ENCODE assay signal across 9 cellular contexts in genomic region chr11:8777907-8778767, GRCh38.
DNase-seq lines count a peak whose midpoint lies in the region; ATAC-seq and TF ChIP-seq lines count a peak whose summit lies in the region.
"Had no signal": no experiment of that assay in that cellular context is flagged by ENCODE, and none has a peak within 500 bp of the region (broad histone marks: within the 10 kb centered on the region; RNA-seq: fewer than 3 reads in every experiment).

No MANE protein-coding gene starts in this region.

- no peaks in the 10 kb centered on the region for H3K36me3 ChIP-seq in ascending aorta
- peaks cover 0 to 5% (median 0%) of the 10 kb centered on the region in 4 donors for H3K36me3 ChIP-seq in stomach

- peaks cover 9% of the 10 kb centered on the region for H3K4me1 Mint-ChIP-seq in Calu3 (ENCODE audit: low read depth, unreplicated experiment)

- no peaks in the 10 kb centered on the region for H3K27me3 ChIP-seq in ascending aorta
- no peaks in the 10 kb centered on the region for H3K27me3 ChIP-seq in stomach

- H3K9me3 Mint-ChIP-seq in Calu3 (ENCODE audit: low read depth, unreplicated experiment) = no peaks in the 10 kb centered on the region

- TF ChIP-seq EP300 in stomach (IDR thresholded peaks at IDR 0.05) = peak; percentile 29

- H3K9me3 ChIP-seq in ascending aorta = no peaks in the 10 kb centered on the region
- H3K9me3 ChIP-seq in stomach = no peaks in the 10 kb centered on the region

- no peak for TF ChIP-seq POLR2A in stomach (IDR thresholded peaks at IDR 0.05)

- H3K27ac Mint-ChIP-seq in Calu3 (ENCODE audit: unreplicated experiment) = no peak overlapping the region

- H3K27ac ChIP-seq in ascending aorta (peak overlapping the region; percentile 59 to 77), stomach (peak overlapping the region; percentile 46 to 86 (median 81))

- H3K36me3 Mint-ChIP-seq in Calu3 (ENCODE audit: insufficient read depth, unreplicated experiment) = no peaks in the 10 kb centered on the region

- no peak overlapping the region for H3K4me3 Mint-ChIP-seq in Calu3 (ENCODE audit: low read depth, unreplicated experiment)

- H3K4me1 ChIP-seq in ascending aorta (peaks cover 11 to 52% of the 10 kb centered on the region in 2 donors), stomach (peaks cover 42 to 98% (median 77%) of the 10 kb centered on the region in 4 donors)

- WGBS in stomach, 5 donors = 40 to 58% (median 48%) methylated on average over 8 of the region's 8 CpGs

- TF ChIP-seq CTCF in ascending aorta (IDR thresholded peaks at IDR 0.05) = no peak
- TF ChIP-seq CTCF in stomach (IDR thresholded peaks at IDR 0.05) = no peak
- TF ChIP-seq CTCF in Calu3 (IDR thresholded peaks at IDR 0.05; ENCODE audit: unreplicated experiment) = no peak

- intact Hi-C loops in ascending aorta (cut with DNase I) = loop anchor here (5.0 kb wide), 1 partner anchor 34 kb away; a partner anchor contains a TSS
- intact Hi-C loops in stomach (cut with DNase I; ENCODE audit: low total_unique reads) = no loop called here
- intact Hi-C loops in Calu3 (cut with micrococcal nuclease; ENCODE audit: unreplicated experiment) = no loop called here

- DNase-seq in ascending aorta (ENCODE audit: low spot score in 2 of 2) (peak in 1 of 2 donors; percentile 85), iris pigment epithelial cell (ENCODE audit: low read depth) (peak; percentile 21), stomach (no peak), amniotic stem cell (lab: John Stamatoyannopoulos, UW) (no peak), Calu3 (no peak)
- no peak for DNase-seq in activated naive CD4-positive, alpha-beta T cell treated with Interleukin-2 at 50 U/mL for 16 hours
- DNase-seq: GF-D8 had no signal

- CTCF ChIA-PET in Calu3 (lab: Charles Lee) = interaction anchor here (0.5 kb wide), 1 partner anchor 599 kb away, joined by 5 read pairs; no protein-coding TSS in a partner anchor

- no TSS peak for BruUV-seq in Calu3 (replicated peaks; lab: Mats Ljungman, UMichigan)

- H3K4me3 ChIP-seq in ascending aorta = no peak overlapping the region
- no peak overlapping the region for H3K4me3 ChIP-seq in stomach

- no peaks in the 10 kb centered on the region for H3K27me3 Mint-ChIP-seq in Calu3 (ENCODE audit: unreplicated experiment)

- ATAC-seq in GM21360 (IDR thresholded peaks at IDR 0.05; ENCODE audit: unreplicated experiment) (peak; percentile 70), HG03469 (IDR thresholded peaks at IDR 0.05; ENCODE audit: unreplicated experiment) (no peak)
